ENCODE assay signal across 9 cellular contexts in the genomic region with DNA sequence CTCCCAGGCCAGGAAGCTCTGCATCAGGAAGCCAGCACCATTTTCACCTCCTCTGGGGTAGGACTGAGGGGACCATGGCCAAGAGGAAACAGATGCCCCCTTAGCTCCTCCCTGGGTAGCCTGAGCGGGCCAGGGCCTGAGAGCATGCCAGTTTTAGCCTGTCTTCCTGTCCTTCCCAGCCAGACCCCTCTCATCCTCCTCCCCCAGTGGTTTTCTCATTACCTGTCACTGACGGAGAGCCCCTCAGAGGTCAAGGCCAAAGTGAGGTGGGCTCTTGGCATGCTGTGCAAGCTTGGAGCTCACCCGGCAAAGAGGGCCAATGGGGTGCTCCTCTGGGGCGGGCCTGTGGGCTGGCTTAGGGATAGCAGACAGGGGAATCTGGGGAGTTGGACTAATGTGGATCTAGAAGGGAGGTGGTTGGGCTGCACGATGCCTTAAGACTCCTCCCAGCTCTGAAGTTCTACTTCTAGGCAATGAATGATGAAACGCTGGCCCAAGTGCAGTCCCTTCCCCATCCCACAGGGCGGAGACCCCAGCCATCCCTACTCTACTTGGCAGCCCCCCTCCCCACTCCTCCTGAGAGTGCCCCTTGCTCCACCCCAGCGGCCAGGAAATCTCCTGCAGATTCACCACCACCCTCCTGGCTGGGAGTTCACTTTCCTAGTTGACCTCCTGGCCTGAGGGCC. TPM values are rescaled to one million over a fixed set of nuclear protein-coding genes. Genes with fewer than 3 reads are reported as not detected.
DNase-seq lines count a peak whose midpoint lies in the region; ATAC-seq and TF ChIP-seq lines count a peak whose summit lies in the region.
"Had no signal": no experiment of that assay in that cellular context is flagged by ENCODE, and none has a peak within 500 bp of the region (broad histone marks: within the 10 kb centered on the region; RNA-seq: fewer than 3 reads in every experiment).

No MANE protein-coding gene starts in this region.

- no peak for ATAC-seq in HG03378 (IDR thresholded peaks at IDR 0.05; ENCODE audit: unreplicated experiment)

- no peaks in the 10 kb centered on the region for H3K36me3 ChIP-seq in BJ (ENCODE audit: control insufficient read depth, insufficient read depth, low read length)
- H3K36me3 ChIP-seq in NT2/D1 (ENCODE audit: insufficient read depth, insufficient read length, low read length), result peaks cover 28% of the 10 kb centered on the region
- H3K36me3 ChIP-seq in endodermal cell (ENCODE audit: control insufficient read depth, insufficient read depth, low read length), result peaks cover 25% of the 10 kb centered on the region
- no peaks in the 10 kb centered on the region for H3K36me3 ChIP-seq in neural cell (ENCODE audit: insufficient read depth, low read length)

- H3K36me3 Mint-ChIP-seq in endodermal cell (ENCODE audit: low read depth), result peaks cover 7% of the 10 kb centered on the region

- H4K20me1 ChIP-seq in neural cell (ENCODE audit: insufficient read depth), result no peaks in the 10 kb centered on the region

- no peaks in the 10 kb centered on the region for H3K9me2 ChIP-seq in neural cell (ENCODE audit: insufficient read depth, low read length)

- peaks cover 34% of the 10 kb centered on the region for H3K79me2 ChIP-seq in neural cell (replicated peaks; ENCODE audit: insufficient read depth, low read length)

- 0 out of 2 replicates have a peak, but pooled peaks have one; percentile 14 for TF ChIP-seq CTCF in BJ (IDR thresholded peaks at IDR 0.05; ENCODE audit: insufficient read depth, low read depth, low read length)
- peak; percentile 45 for TF ChIP-seq CTCF in endodermal cell (conservative IDR thresholded peaks at IDR 0.05)
- TF ChIP-seq CTCF in neural cell (IDR thresholded peaks at IDR 0.05; ENCODE audit: poor library complexity, severe bottlenecking), result no peak

- peak overlapping the region; percentile 93 for H3K27ac ChIP-seq in endodermal cell (ENCODE audit: low read depth, low read length)
- peak overlapping the region; percentile 82 for H3K27ac ChIP-seq in neural cell (ENCODE audit: low read length)

- H3K4me1 ChIP-seq in NT2/D1 (ENCODE audit: insufficient read depth, insufficient read length) (peaks cover 54% of the 10 kb centered on the region), endodermal cell (ENCODE audit: control insufficient read depth, insufficient read depth, low read length) (peaks cover 21% of the 10 kb centered on the region)

- no peak for DNase-seq in BJ (ENCODE audit: low read depth)
- DNase-seq in NT2/D1 (ENCODE audit: low read depth, low spot score), result no peak
- DNase-seq in endodermal cell, result peak; percentile 86
- no peak for DNase-seq in NCI-H1436 treated with DMSO at 0.1 percent for 48 hours (lab: John Stamatoyannopoulos, UW)
- DNase-seq in HPDE6-E6E7 (ENCODE audit: extremely low spot score), result no peak
- no peak for DNase-seq in MV-4-11 (lab: John Stamatoyannopoulos, UW)
- DNase-seq: activated naive CD4-positive, alpha-beta T cell had no signal

- TF ChIP-seq EP300 in neural cell (conservative IDR thresholded peaks at IDR 0.05; ENCODE audit: poor library complexity, severe bottlenecking), result no peak

- CTCF ChIA-PET in BJ (lab: Yijun Ruan, JAX), result interaction anchor here (0.6 to 27.9 kb wide), 5 partner anchors 9 to 110 kb away, joined by 3 to 983 read pairs (median 3); a partner anchor contains a TSS

- 72 to 87% methylated on average over 5 to 8 of the region's 8 CpGs for WGBS in endodermal cell (ENCODE audit: insufficient coverage in 1 of 2, insufficient read length in 1 of 2), 2 experiments

- no peaks in the 10 kb centered on the region for H3K9me3 ChIP-seq in NT2/D1 (ENCODE audit: insufficient read depth, low read length)
- H3K9me3 ChIP-seq in endodermal cell (ENCODE audit: control insufficient read depth, low read length), result no peaks in the 10 kb centered on the region
- H3K9me3 ChIP-seq in neural cell (ENCODE audit: low read length), result no peaks in the 10 kb centered on the region

- H2AFZ ChIP-seq in neural cell (ENCODE audit: low read depth, low read length), result no peak overlapping the region

- peaks cover 51% of the 10 kb centered on the region for H3K4me1 Mint-ChIP-seq in endodermal cell

- peaks cover 5% of the 10 kb centered on the region for H3F3A ChIP-seq in neural cell (ENCODE audit: insufficient read depth, low read length, poor library complexity, severe bottlenecking)

- no peak overlapping the region; the same call in 1 of the 2 replicates for H3K4me3 ChIP-seq in BJ (ENCODE audit: low read depth, low read length)
- no peak overlapping the region for H3K4me3 ChIP-seq in NT2/D1 (ENCODE audit: insufficient read length, low read depth)
- H3K4me3 ChIP-seq in endodermal cell (ENCODE audit: low read length), result no peak overlapping the region
- no peak overlapping the region for H3K4me3 ChIP-seq in neural cell (ENCODE audit: low read length)

- no peak for TF ChIP-seq RAD21 in neural cell (conservative IDR thresholded peaks at IDR 0.05)

- peak overlapping the region; percentile 91 for H3K27ac Mint-ChIP-seq in endodermal cell

- H3K9ac ChIP-seq in NT2/D1 (ENCODE audit: insufficient read length, low read depth) (peak overlapping the region; percentile 70), endodermal cell (ENCODE audit: extremely low read depth, low read length, poor library complexity, severe bottlenecking) (peak overlapping the region; percentile 91), neural cell (ENCODE audit: low read length) (peak overlapping the region; percentile 61)

- POLR2A ChIA-PET in BJ (lab: Charles Lee), result interaction anchor here (1.5 kb wide), 1 partner anchor 12 kb away, joined by 8 read pairs; no protein-coding TSS in a partner anchor

- H3K4me3 Mint-ChIP-seq in endodermal cell, result peak overlapping the region; percentile 52

- no peak overlapping the region for H3K4me2 ChIP-seq in neural cell (ENCODE audit: low read length)

- no peaks in the 10 kb centered on the region for H3K27me3 Mint-ChIP-seq in endodermal cell (ENCODE audit: insufficient read depth)

- H3K9me3 Mint-ChIP-seq in endodermal cell, result no peaks in the 10 kb centered on the region

- H3K27me3 ChIP-seq in BJ (ENCODE audit: control insufficient read depth, insufficient read depth, low read length) (no peaks in the 10 kb centered on the region), NT2/D1 (ENCODE audit: insufficient read depth, insufficient read length) (no peaks in the 10 kb centered on the region), endodermal cell (ENCODE audit: control insufficient read depth, insufficient read depth, low read length, poor library complexity, severe bottlenecking) (no peaks in the 10 kb centered on the region), neural cell (ENCODE audit: insufficient read depth, low read depth, low read length) (no peaks in the 10 kb centered on the region)

TF ChIP-seq in neural cell, 6 proteins besides CTCF, POLR2A, EP300 and RAD21 (continues in another document):
- TF ChIP-seq TAF1 (IDR thresholded peaks at IDR 0.05; ENCODE audit: low read depth), result no peak

RNA-seq across cellular contexts. Expression of a gene that starts 9.5 kb away (rescaled TPM):
- polyA plus RNA-seq in BJ (2011; rRNA removed) (537 and 840 TPM in 2 replicates), neural cell (90.7 and 103 TPM in 2 replicates)
- polyA minus RNA-seq in BJ (2011; rRNA and poly(A)+ RNA removed), result 412 and 437 TPM in 2 replicates
- 10 to 100 TPM; 41.2 to 42.0 TPM for total RNA-seq in endodermal cell
- polyA plus RNA-seq in endodermal cell (2013, experiment 1 of 2), result 46.3 TPM
- 45.5 TPM for polyA plus RNA-seq in endodermal cell (2013, experiment 2 of 2)
- polyA minus RNA-seq in neural cell, result 50.6 TPM in 2 replicates

RNA-seq across cellular contexts. Expression of a gene that starts 22.7 kb away (rescaled TPM):
- polyA plus RNA-seq in BJ (2011; rRNA removed) (1.9 TPM in 2 replicates), neural cell (39.8 and 44.4 TPM in 2 replicates)
- 1.8 and 2.4 TPM in 2 replicates for polyA minus RNA-seq in BJ (2011; rRNA and poly(A)+ RNA removed)
- total RNA-seq in endodermal cell, result 10 to 100 TPM; 91.8 to 94.3 TPM
- polyA plus RNA-seq in endodermal cell (2013, experiment 1 of 2), result 91.4 TPM
- 89.4 TPM for polyA plus RNA-seq in endodermal cell (2013, experiment 2 of 2)
- 114 and 119 TPM in 2 replicates for polyA minus RNA-seq in neural cell

RNA-seq across cellular contexts. Expression of a gene that starts 44.0 kb away (rescaled TPM):
- not detected in 2 replicates for polyA plus RNA-seq in BJ (2011; rRNA removed)
- polyA minus RNA-seq in BJ (2011; rRNA and poly(A)+ RNA removed), result not detected in 2 replicates
- total RNA-seq in endodermal cell, result 10 to 100 TPM; 82.0 to 84.4 TPM
- polyA plus RNA-seq in endodermal cell (2013, experiment 1 of 2), result 10.3 TPM
- polyA plus RNA-seq in endodermal cell (2013, experiment 2 of 2), result 7.8 TPM
- polyA plus RNA-seq in neural cell, result 1.3 TPM in 1 of 2 replicates, not detected in the other
- polyA minus RNA-seq in neural cell, result not detected in 2 replicates

RNA-seq across cellular contexts. Expression of a gene that starts 48.4 kb away (rescaled TPM):
- 0.49 and 0.77 TPM in 2 replicates for polyA plus RNA-seq in BJ (2011; rRNA removed)
- polyA minus RNA-seq in BJ (2011; rRNA and poly(A)+ RNA removed), result 0.19 and 0.82 TPM in 2 replicates
- total RNA-seq in endodermal cell, result 10 to 100 TPM in 1 of 2 donors, 1 to 10 TPM in 1; 6.4 to 10.3 TPM
- 5.0 TPM for polyA plus RNA-seq in endodermal cell (2013, experiment 1 of 2)
- 3.4 TPM for polyA plus RNA-seq in endodermal cell (2013, experiment 2 of 2)
- polyA plus RNA-seq in neural cell, result 17.1 and 38.4 TPM in 2 replicates
- 18.6 and 20.5 TPM in 2 replicates for polyA minus RNA-seq in neural cell

RNA-seq across cellular contexts. Expression of a gene that starts 50.4 kb away (rescaled TPM):
- polyA plus RNA-seq in BJ (2011; rRNA removed), result 60.0 and 77.4 TPM in 2 replicates
- 23.9 and 33.8 TPM in 2 replicates for polyA minus RNA-seq in BJ (2011; rRNA and poly(A)+ RNA removed)
- 100 to 1,000 TPM in 1 of 2 donors, 10 to 100 TPM in 1; 84.4 to 101 TPM for total RNA-seq in endodermal cell
- polyA plus RNA-seq in endodermal cell (2013, experiment 1 of 2), result 74.4 TPM
- polyA plus RNA-seq in endodermal cell (2013, experiment 2 of 2), result 67.3 TPM
- 81.3 and 82.6 TPM in 2 replicates for polyA plus RNA-seq in neural cell
- polyA minus RNA-seq in neural cell, result 24.6 and 39.8 TPM in 2 replicates

Comparison
In these comparisons a context has a peak if more than half of its experiments do, and no peak if none do; other contexts are left out.
1. RNA of a gene that starts 22.7 kb away (polyA plus RNA-seq): 39.8 to 44.4 TPM in neural cell; 1.9 TPM in BJ; every median in the first group is over 10 times any median in the second.
2. Peak in every context shown above with its lines, with median percentiles within 50 percentile points of each other: H3K9ac ChIP-seq.